ENCODE assay signal across 9 cellular contexts in the genomic region with DNA sequence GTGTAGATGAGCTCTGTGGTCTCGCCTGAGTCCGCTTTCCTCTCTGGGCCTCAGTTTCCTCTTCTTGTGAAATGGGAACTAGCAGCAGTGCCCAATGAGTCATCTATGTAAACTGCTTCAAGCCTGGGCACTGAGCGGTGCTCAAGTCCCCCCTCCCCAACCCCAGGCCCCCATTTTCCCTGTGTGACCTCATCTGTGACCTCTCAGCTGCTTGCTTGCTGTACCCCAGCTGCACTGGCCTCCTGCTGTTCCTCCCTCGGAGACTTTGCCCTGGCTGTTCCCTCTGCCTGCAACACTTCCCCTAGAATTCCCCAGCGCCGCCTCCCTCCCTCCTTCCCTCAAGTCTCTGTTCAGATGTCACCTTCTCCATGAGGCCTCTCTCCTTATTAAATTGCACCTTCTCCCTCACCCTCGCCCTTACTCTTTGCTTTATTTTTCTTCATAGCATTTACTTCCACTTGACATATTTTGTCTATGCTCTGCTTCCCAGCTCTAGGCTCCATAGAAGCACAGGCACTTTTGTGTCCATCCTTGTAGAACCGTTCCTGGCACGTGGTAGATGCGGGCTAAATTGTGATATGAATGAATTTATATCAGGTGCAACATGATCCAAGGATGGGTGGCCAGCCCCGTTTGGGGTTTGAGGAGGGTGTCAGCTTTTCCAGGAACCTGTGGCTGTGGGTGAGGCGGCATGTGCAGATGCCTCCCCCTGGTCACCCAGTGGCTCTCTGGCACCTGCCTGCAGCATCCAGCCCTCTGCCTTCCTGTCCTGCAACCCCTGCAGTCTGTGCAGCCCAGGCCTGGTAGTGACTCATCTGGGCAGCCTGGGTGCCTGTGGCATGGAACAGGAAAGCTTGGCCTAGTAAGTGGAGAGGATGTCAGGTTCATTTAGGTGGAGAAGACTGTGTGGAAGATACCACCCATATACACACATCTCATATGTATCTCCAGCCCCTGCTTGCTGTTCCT. TPM values are rescaled to one million over a fixed set of nuclear protein-coding genes. Genes with fewer than 3 reads are reported as not detected.
DNase-seq lines count a peak whose midpoint lies in the region; TF ChIP-seq lines count a peak whose summit lies in the region.
"Had no signal": no experiment of that assay in that cellular context is flagged by ENCODE, and none has a peak within 500 bp of the region (broad histone marks: within the 10 kb centered on the region; RNA-seq: fewer than 3 reads in every experiment).

No MANE protein-coding gene starts in this region.

- H3K4me3 ChIP-seq in stomach, result peak overlapping the region; percentile 7 to 44 (median 23)

- H3K9me3 ChIP-seq in stomach, result peaks cover 0 to 8% (median 2%) of the 10 kb centered on the region in 4 donors
- H3K9me3 ChIP-seq: neutrophil had no signal

- H3K27ac ChIP-seq in stomach, result peak overlapping the region; percentile 76 to 92 (median 81)

- 26 to 58% (median 40%) methylated on average over 12 of the region's 12 CpGs for WGBS in stomach, 5 donors

- TF ChIP-seq EP300 in stomach (IDR thresholded peaks at IDR 0.05), result no peak

- H3K36me3 ChIP-seq in stomach, result no peaks in the 10 kb centered on the region
- H3K36me3 ChIP-seq: neutrophil had no signal

- intact Hi-C loops in stomach (cut with DNase I; ENCODE audit: low total_unique reads), result no loop called here

- no peaks in the 10 kb centered on the region for H3K27me3 ChIP-seq in stomach
- H3K27me3 ChIP-seq: neutrophil had no signal

- H3K4me1 ChIP-seq in stomach, result peaks cover 31 to 80% (median 51%) of the 10 kb centered on the region in 4 donors

- TF ChIP-seq POLR2A in stomach (IDR thresholded peaks at IDR 0.05), result no peak

- DNase-seq in NCI-H1092 treated with DMSO at 0.1 percent for 48 hours (lab: John Stamatoyannopoulos, UW) (peak; percentile 20), NCI-H1092 (lab: John Stamatoyannopoulos, UW) (no peak), SHP77 treated with DMSO at 0.1 percent for 48 hours (lab: John Stamatoyannopoulos, UW) (peak; percentile 43), hepatic stellate cell (ENCODE audit: low spot score) (peak; percentile 35), stomach (peak; percentile 60), HuH-7 (ENCODE audit: low spot score) (no peak), NCI-H128 (lab: John Stamatoyannopoulos, UW; ENCODE audit: unreplicated experiment) (no peak), RKO (ENCODE audit: low spot score) (no peak)

- TF ChIP-seq CTCF in stomach (IDR thresholded peaks at IDR 0.05), result no peak

RNA-seq across cellular contexts. Expression of gene SIPA1L3, which starts 26.3 kb away (rescaled TPM):
- 100 to 1,000 TPM in 1 of 5 donors, 10 to 100 TPM in 4; 24.1 to 211 (median 26.3) TPM for total RNA-seq in stomach
- 1 to 10 TPM; 2.9 to 7.5 (median 7.2) TPM for polyA plus RNA-seq in stomach

RNA-seq across cellular contexts. Expression of gene WDR87, which starts 26.9 kb away (rescaled TPM):
- total RNA-seq in stomach, result under 1 TPM in 1 of 5 donors, not detected in 4; 0.14 TPM
- not detected for polyA plus RNA-seq in stomach

Comparison
In these comparisons a context has a peak if more than half of its experiments do, and no peak if none do; other contexts are left out.
1. DNase-seq: peak in NCI-H1092 treated with DMSO at 0.1 percent for 48 hours (single experiment), SHP77 treated with DMSO at 0.1 percent for 48 hours (single experiment), hepatic stellate cell (single experiment) and stomach (single experiment); none in NCI-H1092 (single experiment), HuH-7 (single experiment), NCI-H128 (single experiment) and RKO (single experiment).